ENCODE assay signal across 8 cellular contexts in genomic region chr11:119726585-119727522, GRCh38. TPM values are rescaled to one million over a fixed set of nuclear protein-coding genes. Genes with fewer than 3 reads are reported as not detected.
DNase-seq lines count a peak whose midpoint lies in the region; ATAC-seq and TF ChIP-seq lines count a peak whose summit lies in the region.

No MANE protein-coding gene starts in this region.

- no peaks in the 10 kb centered on the region for H3K36me3 Mint-ChIP-seq in WTC11
- no peaks in the 10 kb centered on the region for H3K36me3 Mint-ChIP-seq in stimulated activated effector memory CD8-positive, alpha-beta T cell treated with anti-CD3 and anti-CD28 coated beads, Interleukin-12 subunit alpha, Interleukin-12 subunit beta, amount 100 ng/mL, for 72 hours

- peaks cover 3% of the 10 kb centered on the region for H3K36me3 ChIP-seq in iPS-15b (ENCODE audit: control insufficient read depth, insufficient read depth, low read length)

- ATAC-seq in WTC11 = peak; percentile 25
- ATAC-seq in stimulated activated effector memory CD8-positive, alpha-beta T cell treated with anti-CD3 and anti-CD28 coated beads, Interleukin-12 subunit alpha, Interleukin-12 subunit beta, amount 100 ng/mL, for 72 hours = no peak
- ATAC-seq in GM19328 (IDR thresholded peaks at IDR 0.05; ENCODE audit: unreplicated experiment) = no peak

- no peaks in the 10 kb centered on the region for H3K9me3 ChIP-seq in iPS-15b (ENCODE audit: control insufficient read depth, insufficient read depth, low read length)

- H3K27me3 Mint-ChIP-seq in WTC11 (ENCODE audit: low read depth) = peaks cover 4% of the 10 kb centered on the region; the same call in 1 of the 2 replicates

- peak overlapping the region; percentile 93; the same call in 1 of the 2 replicates for H3K27ac Mint-ChIP-seq in WTC11
- H3K27ac Mint-ChIP-seq in stimulated activated effector memory CD8-positive, alpha-beta T cell treated with anti-CD3 and anti-CD28 coated beads, Interleukin-12 subunit alpha, Interleukin-12 subunit beta, amount 100 ng/mL, for 72 hours = no peak overlapping the region

- CTCF ChIA-PET in WTC11 (lab: Charles Lee) = interaction anchor here (0.9 to 2.8 kb wide), 18 partner anchors 16 to 442 kb away, joined by 3 to 9 read pairs (median 4); no protein-coding TSS in a partner anchor

- H3K9me3 Mint-ChIP-seq in WTC11 = no peaks in the 10 kb centered on the region
- no peaks in the 10 kb centered on the region for H3K9me3 Mint-ChIP-seq in stimulated activated effector memory CD8-positive, alpha-beta T cell treated with anti-CD3 and anti-CD28 coated beads, Interleukin-12 subunit alpha, Interleukin-12 subunit beta, amount 100 ng/mL, for 72 hours

- peaks cover 20% of the 10 kb centered on the region for H3K4me1 ChIP-seq in iPS-15b (ENCODE audit: control insufficient read depth, insufficient read depth, low read length)

- H3K9ac ChIP-seq in iPS-15b (ENCODE audit: low read depth, low read length) = no peak overlapping the region

- POLR2A ChIA-PET in WTC11 (lab: Charles Lee) = interaction anchor here (0.8 to 1.3 kb wide), 2 partner anchors 18 to 33 kb away, joined by 3 read pairs; no protein-coding TSS in a partner anchor

- peaks cover 16% of the 10 kb centered on the region for H3K27me3 ChIP-seq in iPS-15b (ENCODE audit: control insufficient read depth, insufficient read depth, low read length)

- H3K4me3 Mint-ChIP-seq in WTC11 = peak overlapping the region; percentile 95
- H3K4me3 Mint-ChIP-seq in stimulated activated effector memory CD8-positive, alpha-beta T cell treated with anti-CD3 and anti-CD28 coated beads, Interleukin-12 subunit alpha, Interleukin-12 subunit beta, amount 100 ng/mL, for 72 hours = peak overlapping the region; percentile 82

- H3K4me3 ChIP-seq in iPS-15b (ENCODE audit: low read depth, low read length) = peak overlapping the region; percentile 92

- TF ChIP-seq CTCF in WTC11 (IDR thresholded peaks at IDR 0.05) = no peak

- peaks cover 54% of the 10 kb centered on the region for H3K4me1 Mint-ChIP-seq in WTC11
- peaks cover 32% of the 10 kb centered on the region for H3K4me1 Mint-ChIP-seq in stimulated activated effector memory CD8-positive, alpha-beta T cell treated with anti-CD3 and anti-CD28 coated beads, Interleukin-12 subunit alpha, Interleukin-12 subunit beta, amount 100 ng/mL, for 72 hours

- DNase-seq in DMS 273 (lab: John Stamatoyannopoulos, UW; ENCODE audit: unreplicated experiment) = peak; percentile 19
- DNase-seq in DMS 273 treated with DMSO at 0.1 percent for 48 hours (lab: John Stamatoyannopoulos, UW) = no peak
- peak; percentile 46 for DNase-seq in WTC11 (ENCODE audit: low spot score)
- no peak for DNase-seq in stimulated activated effector memory CD8-positive, alpha-beta T cell treated with anti-CD3 and anti-CD28 coated beads, Interleukin-12 subunit alpha, Interleukin-12 subunit beta, amount 100 ng/mL, for 72 hours (ENCODE audit: low spot score in 2 of 2)
- no peak for DNase-seq in inferior parietal cortex (ENCODE audit: extremely low spot score)
- no peak for DNase-seq in OCI-M1 (lab: John Stamatoyannopoulos, UW)

TF ChIP-seq in WTC11, 78 proteins besides CTCF, POLR2A, EP300 and RAD21 (continues in another document):
- TF ChIP-seq ZNF396 (CRISPR knock-in tag; IDR thresholded peaks at IDR 0.05; ENCODE audit: borderline replicate concordance) (no peak), NFATC4 (CRISPR knock-in tag; IDR thresholded peaks at IDR 0.05) (no peak), ATF1 (CRISPR knock-in tag; IDR thresholded peaks at IDR 0.05) (no peak), CREB1 (CRISPR knock-in tag; IDR thresholded peaks at IDR 0.05) (no peak), GABPB1 (CRISPR knock-in tag; IDR thresholded peaks at IDR 0.05) (no peak), PRDM15 (CRISPR knock-in tag; IDR thresholded peaks at IDR 0.05) (no peak), ZNF317 (CRISPR knock-in tag; IDR thresholded peaks at IDR 0.05; ENCODE audit: borderline replicate concordance, low read depth) (no peak), ZNF423 (CRISPR knock-in tag; IDR thresholded peaks at IDR 0.05) (peak; percentile 36; the same call in 1 of the 2 replicates), ZNF512 (CRISPR knock-in tag; IDR thresholded peaks at IDR 0.05; ENCODE audit: borderline replicate concordance) (no peak), ZNF121 (CRISPR knock-in tag; IDR thresholded peaks at IDR 0.05) (no peak)
- TF ChIP-seq, protein P1, sequence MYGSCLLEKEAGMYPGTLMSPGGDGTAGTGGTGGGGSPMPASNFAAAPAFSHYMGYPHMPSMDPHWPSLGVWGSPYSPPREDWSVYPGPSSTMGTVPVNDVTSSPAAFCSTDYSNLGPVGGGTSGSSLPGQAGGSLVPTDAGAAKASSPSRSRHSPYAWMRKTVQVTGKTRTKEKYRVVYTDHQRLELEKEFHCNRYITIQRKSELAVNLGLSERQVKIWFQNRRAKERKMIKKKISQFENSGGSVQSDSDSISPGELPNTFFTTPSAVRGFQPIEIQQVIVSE (CRISPR knock-in tag; IDR thresholded peaks at IDR 0.05; ENCODE audit: borderline replicate concordance) = no peak
- TF ChIP-seq, protein P2, sequence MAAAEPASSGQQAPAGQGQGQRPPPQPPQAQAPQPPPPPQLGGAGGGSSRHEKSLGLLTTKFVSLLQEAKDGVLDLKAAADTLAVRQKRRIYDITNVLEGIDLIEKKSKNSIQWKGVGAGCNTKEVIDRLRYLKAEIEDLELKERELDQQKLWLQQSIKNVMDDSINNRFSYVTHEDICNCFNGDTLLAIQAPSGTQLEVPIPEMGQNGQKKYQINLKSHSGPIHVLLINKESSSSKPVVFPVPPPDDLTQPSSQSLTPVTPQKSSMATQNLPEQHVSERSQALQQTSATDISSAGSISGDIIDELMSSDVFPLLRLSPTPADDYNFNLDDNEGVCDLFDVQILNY (CRISPR knock-in tag; IDR thresholded peaks at IDR 0.05) = no peak
- TF ChIP-seq, protein P3, sequence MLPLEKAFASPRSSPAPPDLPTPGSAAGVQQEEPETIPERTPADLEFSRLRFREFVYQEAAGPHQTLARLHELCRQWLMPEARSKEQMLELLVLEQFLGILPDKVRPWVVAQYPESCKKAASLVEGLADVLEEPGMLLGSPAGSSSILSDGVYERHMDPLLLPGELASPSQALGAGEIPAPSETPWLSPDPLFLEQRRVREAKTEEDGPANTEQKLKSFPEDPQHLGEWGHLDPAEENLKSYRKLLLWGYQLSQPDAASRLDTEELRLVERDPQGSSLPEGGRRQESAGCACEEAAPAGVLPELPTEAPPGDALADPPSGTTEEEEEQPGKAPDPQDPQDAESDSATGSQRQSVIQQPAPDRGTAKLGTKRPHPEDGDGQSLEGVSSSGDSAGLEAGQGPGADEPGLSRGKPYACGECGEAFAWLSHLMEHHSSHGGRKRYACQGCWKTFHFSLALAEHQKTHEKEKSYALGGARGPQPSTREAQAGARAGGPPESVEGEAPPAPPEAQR (CRISPR knock-in tag; IDR thresholded peaks at IDR 0.05) = no peak
- TF ChIP-seq, protein P4, sequence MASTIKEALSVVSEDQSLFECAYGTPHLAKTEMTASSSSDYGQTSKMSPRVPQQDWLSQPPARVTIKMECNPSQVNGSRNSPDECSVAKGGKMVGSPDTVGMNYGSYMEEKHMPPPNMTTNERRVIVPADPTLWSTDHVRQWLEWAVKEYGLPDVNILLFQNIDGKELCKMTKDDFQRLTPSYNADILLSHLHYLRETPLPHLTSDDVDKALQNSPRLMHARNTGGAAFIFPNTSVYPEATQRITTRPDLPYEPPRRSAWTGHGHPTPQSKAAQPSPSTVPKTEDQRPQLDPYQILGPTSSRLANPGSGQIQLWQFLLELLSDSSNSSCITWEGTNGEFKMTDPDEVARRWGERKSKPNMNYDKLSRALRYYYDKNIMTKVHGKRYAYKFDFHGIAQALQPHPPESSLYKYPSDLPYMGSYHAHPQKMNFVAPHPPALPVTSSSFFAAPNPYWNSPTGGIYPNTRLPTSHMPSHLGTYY (CRISPR knock-in tag; IDR thresholded peaks at IDR 0.05) = no peak

RNA-seq across cellular contexts. Expression of gene NECTIN1, which starts 2.1 kb away (rescaled TPM):
- 68.4 to 86.2 TPM (median 69.5 TPM) in 3 replicates for total RNA-seq in WTC11 (2021)

Comparison
In these comparisons a context has a peak if more than half of its experiments do, and no peak if none do; other contexts are left out.
1. DNase-seq: peak in DMS 273 (single experiment) and WTC11 (single experiment); none in DMS 273 treated with DMSO at 0.1 percent for 48 hours (single experiment), stimulated activated effector memory CD8-positive, alpha-beta T cell treated with anti-CD3 and anti-CD28 coated beads, Interleukin-12 subunit alpha, Interleukin-12 subunit beta, amount 100 ng/mL, for 72 hours (0 of 2), inferior parietal cortex (single experiment) and OCI-M1 (single experiment).